Comparison of ENCODE assay signal across 1 cellular context in the genomic region with DNA sequence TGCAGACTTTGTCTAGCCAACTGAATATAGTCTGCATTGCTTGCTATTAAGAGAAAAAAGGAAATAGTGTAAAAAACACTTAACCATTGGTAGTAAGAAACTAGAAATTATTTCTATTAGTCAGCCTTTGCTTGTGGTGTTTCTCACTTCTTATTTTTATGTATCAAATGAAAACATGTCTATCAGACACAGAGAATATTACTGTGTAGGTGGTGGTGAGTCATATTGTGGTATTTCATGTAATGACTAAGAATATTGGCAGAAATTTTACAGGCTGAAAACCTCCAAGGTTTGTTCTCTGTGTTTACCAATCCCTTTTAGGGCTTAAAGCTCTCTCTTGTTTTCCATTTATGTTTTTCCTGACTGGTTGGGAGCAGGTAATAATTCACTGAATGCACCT.
TF ChIP-seq lines count a peak whose summit lies in the region.

No MANE protein-coding gene starts in this region.

TF ChIP-seq in GM12878, 131 proteins besides CTCF, POLR2A, EP300 and RAD21 (continued from another document and continues in another):
- TF ChIP-seq, protein P1, sequence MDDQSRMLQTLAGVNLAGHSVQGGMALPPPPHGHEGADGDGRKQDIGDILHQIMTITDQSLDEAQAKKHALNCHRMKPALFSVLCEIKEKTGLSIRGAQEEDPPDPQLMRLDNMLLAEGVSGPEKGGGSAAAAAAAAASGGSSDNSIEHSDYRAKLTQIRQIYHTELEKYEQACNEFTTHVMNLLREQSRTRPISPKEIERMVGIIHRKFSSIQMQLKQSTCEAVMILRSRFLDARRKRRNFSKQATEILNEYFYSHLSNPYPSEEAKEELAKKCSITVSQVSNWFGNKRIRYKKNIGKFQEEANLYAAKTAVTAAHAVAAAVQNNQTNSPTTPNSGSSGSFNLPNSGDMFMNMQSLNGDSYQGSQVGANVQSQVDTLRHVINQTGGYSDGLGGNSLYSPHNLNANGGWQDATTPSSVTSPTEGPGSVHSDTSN (IDR thresholded peaks at IDR 0.05; ENCODE audit: insufficient replicate concordance, low read depth, low read length): no peak
- peak; percentile 60; the same call in 1 of the 2 replicates for TF ChIP-seq CHD2 (IDR thresholded peaks at IDR 0.05; ENCODE audit: borderline replicate concordance, low read depth, low read length)
- TF ChIP-seq ZNF24 (IDR thresholded peaks at IDR 0.05): no peak; the same call in 1 of the 2 replicates
- peak; percentile 34; the same call in 1 of the 2 replicates for TF ChIP-seq CREB1 (IDR thresholded peaks at IDR 0.05; ENCODE audit: low read depth)
- peak; percentile 71; the same call in 1 of the 2 replicates for TF ChIP-seq PML (IDR thresholded peaks at IDR 0.05; ENCODE audit: low read length)
- 0 out of 2 replicates have a peak, but pooled peaks have one; percentile 18 for TF ChIP-seq EED (IDR thresholded peaks at IDR 0.05; ENCODE audit: low read depth)
- TF ChIP-seq, protein P2, sequence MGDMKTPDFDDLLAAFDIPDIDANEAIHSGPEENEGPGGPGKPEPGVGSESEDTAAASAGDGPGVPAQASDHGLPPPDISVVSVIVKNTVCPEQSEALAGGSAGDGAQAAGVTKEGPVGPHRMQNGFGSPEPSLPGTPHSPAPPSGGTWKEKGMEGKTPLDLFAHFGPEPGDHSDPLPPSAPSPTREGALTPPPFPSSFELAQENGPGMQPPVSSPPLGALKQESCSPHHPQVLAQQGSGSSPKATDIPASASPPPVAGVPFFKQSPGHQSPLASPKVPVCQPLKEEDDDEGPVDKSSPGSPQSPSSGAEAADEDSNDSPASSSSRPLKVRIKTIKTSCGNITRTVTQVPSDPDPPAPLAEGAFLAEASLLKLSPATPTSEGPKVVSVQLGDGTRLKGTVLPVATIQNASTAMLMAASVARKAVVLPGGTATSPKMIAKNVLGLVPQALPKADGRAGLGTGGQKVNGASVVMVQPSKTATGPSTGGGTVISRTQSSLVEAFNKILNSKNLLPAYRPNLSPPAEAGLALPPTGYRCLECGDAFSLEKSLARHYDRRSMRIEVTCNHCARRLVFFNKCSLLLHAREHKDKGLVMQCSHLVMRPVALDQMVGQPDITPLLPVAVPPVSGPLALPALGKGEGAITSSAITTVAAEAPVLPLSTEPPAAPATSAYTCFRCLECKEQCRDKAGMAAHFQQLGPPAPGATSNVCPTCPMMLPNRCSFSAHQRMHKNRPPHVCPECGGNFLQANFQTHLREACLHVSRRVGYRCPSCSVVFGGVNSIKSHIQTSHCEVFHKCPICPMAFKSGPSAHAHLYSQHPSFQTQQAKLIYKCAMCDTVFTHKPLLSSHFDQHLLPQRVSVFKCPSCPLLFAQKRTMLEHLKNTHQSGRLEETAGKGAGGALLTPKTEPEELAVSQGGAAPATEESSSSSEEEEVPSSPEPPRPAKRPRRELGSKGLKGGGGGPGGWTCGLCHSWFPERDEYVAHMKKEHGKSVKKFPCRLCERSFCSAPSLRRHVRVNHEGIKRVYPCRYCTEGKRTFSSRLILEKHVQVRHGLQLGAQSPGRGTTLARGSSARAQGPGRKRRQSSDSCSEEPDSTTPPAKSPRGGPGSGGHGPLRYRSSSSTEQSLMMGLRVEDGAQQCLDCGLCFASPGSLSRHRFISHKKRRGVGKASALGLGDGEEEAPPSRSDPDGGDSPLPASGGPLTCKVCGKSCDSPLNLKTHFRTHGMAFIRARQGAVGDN (IDR thresholded peaks at IDR 0.05): no peak
- TF ChIP-seq, protein P3, sequence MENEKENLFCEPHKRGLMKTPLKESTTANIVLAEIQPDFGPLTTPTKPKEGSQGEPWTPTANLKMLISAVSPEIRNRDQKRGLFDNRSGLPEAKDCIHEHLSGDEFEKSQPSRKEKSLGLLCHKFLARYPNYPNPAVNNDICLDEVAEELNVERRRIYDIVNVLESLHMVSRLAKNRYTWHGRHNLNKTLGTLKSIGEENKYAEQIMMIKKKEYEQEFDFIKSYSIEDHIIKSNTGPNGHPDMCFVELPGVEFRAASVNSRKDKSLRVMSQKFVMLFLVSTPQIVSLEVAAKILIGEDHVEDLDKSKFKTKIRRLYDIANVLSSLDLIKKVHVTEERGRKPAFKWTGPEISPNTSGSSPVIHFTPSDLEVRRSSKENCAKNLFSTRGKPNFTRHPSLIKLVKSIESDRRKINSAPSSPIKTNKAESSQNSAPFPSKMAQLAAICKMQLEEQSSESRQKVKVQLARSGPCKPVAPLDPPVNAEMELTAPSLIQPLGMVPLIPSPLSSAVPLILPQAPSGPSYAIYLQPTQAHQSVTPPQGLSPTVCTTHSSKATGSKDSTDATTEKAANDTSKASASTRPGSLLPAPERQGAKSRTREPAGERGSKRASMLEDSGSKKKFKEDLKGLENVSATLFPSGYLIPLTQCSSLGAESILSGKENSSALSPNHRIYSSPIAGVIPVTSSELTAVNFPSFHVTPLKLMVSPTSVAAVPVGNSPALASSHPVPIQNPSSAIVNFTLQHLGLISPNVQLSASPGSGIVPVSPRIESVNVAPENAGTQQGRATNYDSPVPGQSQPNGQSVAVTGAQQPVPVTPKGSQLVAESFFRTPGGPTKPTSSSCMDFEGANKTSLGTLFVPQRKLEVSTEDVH (IDR thresholded peaks at IDR 0.05; ENCODE audit: low read depth, partially characterized antibody): no peak
- TF ChIP-seq MEF2A (IDR thresholded peaks at IDR 0.05; ENCODE audit: insufficient read depth, low read depth, low read length): peak; percentile 84
- TF ChIP-seq POLR2AphosphoS5 (IDR thresholded peaks at IDR 0.05; ENCODE audit: low read length): no peak
- TF ChIP-seq STAT3 (IDR thresholded peaks at IDR 0.05; ENCODE audit: low read depth, low read length): no peak
- no peak for TF ChIP-seq HDAC6 (IDR thresholded peaks at IDR 0.05; ENCODE audit: unreplicated experiment)
- TF ChIP-seq, protein P4, sequence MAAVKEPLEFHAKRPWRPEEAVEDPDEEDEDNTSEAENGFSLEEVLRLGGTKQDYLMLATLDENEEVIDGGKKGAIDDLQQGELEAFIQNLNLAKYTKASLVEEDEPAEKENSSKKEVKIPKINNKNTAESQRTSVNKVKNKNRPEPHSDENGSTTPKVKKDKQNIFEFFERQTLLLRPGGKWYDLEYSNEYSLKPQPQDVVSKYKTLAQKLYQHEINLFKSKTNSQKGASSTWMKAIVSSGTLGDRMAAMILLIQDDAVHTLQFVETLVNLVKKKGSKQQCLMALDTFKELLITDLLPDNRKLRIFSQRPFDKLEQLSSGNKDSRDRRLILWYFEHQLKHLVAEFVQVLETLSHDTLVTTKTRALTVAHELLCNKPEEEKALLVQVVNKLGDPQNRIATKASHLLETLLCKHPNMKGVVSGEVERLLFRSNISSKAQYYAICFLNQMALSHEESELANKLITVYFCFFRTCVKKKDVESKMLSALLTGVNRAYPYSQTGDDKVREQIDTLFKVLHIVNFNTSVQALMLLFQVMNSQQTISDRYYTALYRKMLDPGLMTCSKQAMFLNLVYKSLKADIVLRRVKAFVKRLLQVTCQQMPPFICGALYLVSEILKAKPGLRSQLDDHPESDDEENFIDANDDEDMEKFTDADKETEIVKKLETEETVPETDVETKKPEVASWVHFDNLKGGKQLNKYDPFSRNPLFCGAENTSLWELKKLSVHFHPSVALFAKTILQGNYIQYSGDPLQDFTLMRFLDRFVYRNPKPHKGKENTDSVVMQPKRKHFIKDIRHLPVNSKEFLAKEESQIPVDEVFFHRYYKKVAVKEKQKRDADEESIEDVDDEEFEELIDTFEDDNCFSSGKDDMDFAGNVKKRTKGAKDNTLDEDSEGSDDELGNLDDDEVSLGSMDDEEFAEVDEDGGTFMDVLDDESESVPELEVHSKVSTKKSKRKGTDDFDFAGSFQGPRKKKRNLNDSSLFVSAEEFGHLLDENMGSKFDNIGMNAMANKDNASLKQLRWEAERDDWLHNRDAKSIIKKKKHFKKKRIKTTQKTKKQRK (IDR thresholded peaks at IDR 0.05; ENCODE audit: low read depth, low read length): no peak
- peak; percentile 96; the same call in 1 of the 2 replicates for TF ChIP-seq BACH1 (IDR thresholded peaks at IDR 0.05; ENCODE audit: borderline replicate concordance)
- TF ChIP-seq RB1 (IDR thresholded peaks at IDR 0.05; ENCODE audit: borderline replicate concordance): no peak
- TF ChIP-seq RCOR1 (conservative IDR thresholded peaks at IDR 0.05; ENCODE audit: low read depth, low read length): 0 out of 2 replicates have a peak, but pooled peaks have one; percentile 23
- TF ChIP-seq EZH2 (IDR thresholded peaks at IDR 0.05; ENCODE audit: borderline replicate concordance, control insufficient read depth, low read depth, low read length): no peak
- TF ChIP-seq, protein P5, sequence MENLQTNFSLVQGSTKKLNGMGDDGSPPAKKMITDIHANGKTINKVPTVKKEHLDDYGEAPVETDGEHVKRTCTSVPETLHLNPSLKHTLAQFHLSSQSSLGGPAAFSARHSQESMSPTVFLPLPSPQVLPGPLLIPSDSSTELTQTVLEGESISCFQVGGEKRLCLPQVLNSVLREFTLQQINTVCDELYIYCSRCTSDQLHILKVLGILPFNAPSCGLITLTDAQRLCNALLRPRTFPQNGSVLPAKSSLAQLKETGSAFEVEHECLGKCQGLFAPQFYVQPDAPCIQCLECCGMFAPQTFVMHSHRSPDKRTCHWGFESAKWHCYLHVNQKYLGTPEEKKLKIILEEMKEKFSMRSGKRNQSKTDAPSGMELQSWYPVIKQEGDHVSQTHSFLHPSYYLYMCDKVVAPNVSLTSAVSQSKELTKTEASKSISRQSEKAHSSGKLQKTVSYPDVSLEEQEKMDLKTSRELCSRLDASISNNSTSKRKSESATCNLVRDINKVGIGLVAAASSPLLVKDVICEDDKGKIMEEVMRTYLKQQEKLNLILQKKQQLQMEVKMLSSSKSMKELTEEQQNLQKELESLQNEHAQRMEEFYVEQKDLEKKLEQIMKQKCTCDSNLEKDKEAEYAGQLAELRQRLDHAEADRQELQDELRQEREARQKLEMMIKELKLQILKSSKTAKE (IDR thresholded peaks at IDR 0.05; ENCODE audit: low read depth, poor library complexity, severe bottlenecking): peak; percentile 100
- TF ChIP-seq TAF1 (IDR thresholded peaks at IDR 0.05; ENCODE audit: borderline replicate concordance, low read depth, low read length): no peak
- peak; percentile 76 for TF ChIP-seq MEF2B (IDR thresholded peaks at IDR 0.05; ENCODE audit: partially characterized antibody, poor library complexity, severe bottlenecking)
- no peak for TF ChIP-seq SMC3 (IDR thresholded peaks at IDR 0.05; ENCODE audit: borderline replicate concordance, low read length)
- no peak for TF ChIP-seq KLF5 (IDR thresholded peaks at IDR 0.05; ENCODE audit: partially characterized antibody)
- TF ChIP-seq RUNX3 (IDR thresholded peaks at IDR 0.05; ENCODE audit: low read length): peak; percentile 98
- TF ChIP-seq SRF (IDR thresholded peaks at IDR 0.05; ENCODE audit: low read depth in 2 of 2, low read length in 2 of 2): 0 out of 4 replicates have a peak, but pooled peaks of 1 of the 2 experiments have one; percentile 48
- no peak for TF ChIP-seq WRNIP1 (IDR thresholded peaks at IDR 0.05; ENCODE audit: borderline replicate concordance, low read depth, low read length)
- TF ChIP-seq STAT1 (conservative IDR thresholded peaks at IDR 0.05): no peak
- TF ChIP-seq HCFC1 (IDR thresholded peaks at IDR 0.05; ENCODE audit: low read length): no peak
- TF ChIP-seq MTA2 (IDR thresholded peaks at IDR 0.05; ENCODE audit: low read depth): peak; percentile 96
- no peak; the same call in 1 of the 2 replicates for TF ChIP-seq FOXK2 (IDR thresholded peaks at IDR 0.05)
- no peak for TF ChIP-seq SMAD5 (IDR thresholded peaks at IDR 0.05; ENCODE audit: low read depth)
- TF ChIP-seq, protein P6, sequence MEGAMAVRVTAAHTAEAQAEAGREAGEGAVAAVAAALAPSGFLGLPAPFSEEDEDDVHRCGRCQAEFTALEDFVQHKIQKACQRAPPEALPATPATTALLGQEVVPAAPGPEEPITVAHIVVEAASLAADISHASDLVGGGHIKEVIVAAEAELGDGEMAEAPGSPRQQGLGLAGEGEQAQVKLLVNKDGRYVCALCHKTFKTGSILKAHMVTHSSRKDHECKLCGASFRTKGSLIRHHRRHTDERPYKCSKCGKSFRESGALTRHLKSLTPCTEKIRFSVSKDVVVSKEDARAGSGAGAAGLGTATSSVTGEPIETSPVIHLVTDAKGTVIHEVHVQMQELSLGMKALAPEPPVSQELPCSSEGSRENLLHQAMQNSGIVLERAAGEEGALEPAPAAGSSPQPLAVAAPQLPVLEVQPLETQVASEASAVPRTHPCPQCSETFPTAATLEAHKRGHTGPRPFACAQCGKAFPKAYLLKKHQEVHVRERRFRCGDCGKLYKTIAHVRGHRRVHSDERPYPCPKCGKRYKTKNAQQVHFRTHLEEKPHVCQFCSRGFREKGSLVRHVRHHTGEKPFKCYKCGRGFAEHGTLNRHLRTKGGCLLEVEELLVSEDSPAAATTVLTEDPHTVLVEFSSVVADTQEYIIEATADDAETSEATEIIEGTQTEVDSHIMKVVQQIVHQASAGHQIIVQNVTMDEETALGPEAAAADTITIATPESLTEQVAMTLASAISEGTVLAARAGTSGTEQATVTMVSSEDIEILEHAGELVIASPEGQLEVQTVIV (IDR thresholded peaks at IDR 0.05; ENCODE audit: borderline replicate concordance, partially characterized antibody): no peak
- no peak for TF ChIP-seq HDAC2 (IDR thresholded peaks at IDR 0.05)
- no peak for TF ChIP-seq NFYA (IDR thresholded peaks at IDR 0.05; ENCODE audit: borderline replicate concordance, low read depth, low read length)
- no peak for TF ChIP-seq NRF1 (conservative IDR thresholded peaks at IDR 0.05; ENCODE audit: low read depth, low read length)
- no peak for TF ChIP-seq NFXL1 (IDR thresholded peaks at IDR 0.05; ENCODE audit: borderline replicate concordance)
- no peak for TF ChIP-seq RAD51 (IDR thresholded peaks at IDR 0.05)
- TF ChIP-seq IRF4 (IDR thresholded peaks at IDR 0.05; ENCODE audit: low read depth, low read length): peak; percentile 94
- TF ChIP-seq, protein P7, sequence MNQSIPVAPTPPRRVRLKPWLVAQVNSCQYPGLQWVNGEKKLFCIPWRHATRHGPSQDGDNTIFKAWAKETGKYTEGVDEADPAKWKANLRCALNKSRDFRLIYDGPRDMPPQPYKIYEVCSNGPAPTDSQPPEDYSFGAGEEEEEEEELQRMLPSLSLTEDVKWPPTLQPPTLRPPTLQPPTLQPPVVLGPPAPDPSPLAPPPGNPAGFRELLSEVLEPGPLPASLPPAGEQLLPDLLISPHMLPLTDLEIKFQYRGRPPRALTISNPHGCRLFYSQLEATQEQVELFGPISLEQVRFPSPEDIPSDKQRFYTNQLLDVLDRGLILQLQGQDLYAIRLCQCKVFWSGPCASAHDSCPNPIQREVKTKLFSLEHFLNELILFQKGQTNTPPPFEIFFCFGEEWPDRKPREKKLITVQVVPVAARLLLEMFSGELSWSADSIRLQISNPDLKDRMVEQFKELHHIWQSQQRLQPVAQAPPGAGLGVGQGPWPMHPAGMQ (IDR thresholded peaks at IDR 0.05; ENCODE audit: borderline replicate concordance): no peak
- peak; percentile 94 for TF ChIP-seq ATF7 (IDR thresholded peaks at IDR 0.05; ENCODE audit: low read depth)
- TF ChIP-seq TCF3 (IDR thresholded peaks at IDR 0.05; ENCODE audit: borderline replicate concordance, insufficient read depth, low read depth, low read length): no peak
- TF ChIP-seq NR2F1 (conservative IDR thresholded peaks at IDR 0.05): peak; percentile 69
- TF ChIP-seq BMI1 (IDR thresholded peaks at IDR 0.05; ENCODE audit: borderline replicate concordance): peak; percentile 90
- peak; percentile 92 for TF ChIP-seq JUND (IDR thresholded peaks at IDR 0.05; ENCODE audit: low read depth, low read length)
- TF ChIP-seq CREM (IDR thresholded peaks at IDR 0.05; ENCODE audit: low read depth): peak; percentile 89
- TF ChIP-seq MYB (IDR thresholded peaks at IDR 0.05; ENCODE audit: borderline replicate concordance, low read depth, low read length): no peak
- peak; percentile 82 for TF ChIP-seq SPI1 (IDR thresholded peaks at IDR 0.05; ENCODE audit: borderline replicate concordance, insufficient read depth, low read depth, low read length)
